In the genomic region with DNA sequence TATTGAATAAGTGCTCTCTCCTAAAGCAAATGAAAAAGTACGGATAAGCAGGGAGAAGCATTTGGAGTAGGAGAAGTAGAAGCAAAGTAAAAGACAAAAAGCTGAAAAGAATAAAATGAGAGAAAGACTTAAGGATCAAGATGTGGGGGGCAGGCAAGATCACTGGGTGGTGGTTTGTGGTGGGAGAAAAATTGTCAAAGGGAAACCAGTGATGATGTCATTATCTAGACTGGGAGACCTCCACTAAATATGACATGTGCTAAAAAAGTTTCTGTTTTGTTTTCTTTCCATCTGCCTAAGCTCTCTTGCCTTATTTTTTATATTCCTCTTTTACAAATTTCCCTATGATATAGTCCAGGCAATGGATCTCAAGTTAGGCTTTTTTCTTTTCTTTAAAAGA, we compare ENCODE assay signal across 21 cellular contexts. TPM values are rescaled to one million over a fixed set of nuclear protein-coding genes. Genes with fewer than 3 reads are reported as not detected.
DNase-seq lines count a peak whose midpoint lies in the region; ATAC-seq and TF ChIP-seq lines count a peak whose summit lies in the region.
"Had no signal": no experiment of that assay in that cellular context is flagged by ENCODE, and none has a peak within 500 bp of the region (broad histone marks: within the 10 kb centered on the region; RNA-seq: fewer than 3 reads in every experiment).

No MANE protein-coding gene starts in this region.

- H3K27ac ChIP-seq in HEK293 (ENCODE audit: extremely low read depth, low read depth, low read length), result no peak overlapping the region
- H3K27ac ChIP-seq in PC-9, result no peak overlapping the region
- H3K27ac ChIP-seq in esophagus muscularis mucosa (replicated peaks in 1 of 4), result no peak overlapping the region
- H3K27ac ChIP-seq: adrenal gland, heart right ventricle, WERI-Rb-1 had no signal

- H3K4me1 ChIP-seq in HEK293 (ENCODE audit: control insufficient read depth, insufficient read depth, low read length) (no peaks in the 10 kb centered on the region), PC-9 (replicated peaks; ENCODE audit: insufficient read depth) (no peaks in the 10 kb centered on the region), esophagus muscularis mucosa (no peaks in the 10 kb centered on the region)
- H3K4me1 ChIP-seq: adrenal gland, heart right ventricle had no signal

- H3K27ac Mint-ChIP-seq in activated naive CD4-positive, alpha-beta T cell treated with anti-CD3 and anti-CD28 coated beads, Interleukin-2, amount 50 U/mL, for 72 hours, result peak overlapping the region; percentile 58 to 69
- no peak overlapping the region for H3K27ac Mint-ChIP-seq in activated naive CD4-positive, alpha-beta T cell treated with anti-CD3 and anti-CD28 coated beads, Interleukin-2, amount 10 ng/mL, durations not matched to agents 7 days and 5 days
- H3K27ac Mint-ChIP-seq in activated T-helper 17 cell treated with anti-CD3 and anti-CD28 coated beads, Interleukin-2, amount 50 U/mL, for 72 hours, result no peak overlapping the region
- peak overlapping the region in 1 of 2 donors; percentile 59 for H3K27ac Mint-ChIP-seq in stimulated activated naive CD8-positive, alpha-beta T cell treated with anti-CD3 and anti-CD28 coated beads, Interleukin-15, amount 100 ng/mL, for 72 hours
- H3K27ac Mint-ChIP-seq: nephron had no signal

- no peak for TF ChIP-seq POLR2A in esophagus muscularis mucosa (IDR thresholded peaks at IDR 0.05; ENCODE audit: low read depth)

- peaks cover 19% of the 10 kb centered on the region for H3K4me1 Mint-ChIP-seq in activated naive CD4-positive, alpha-beta T cell treated with anti-CD3 and anti-CD28 coated beads, Interleukin-2, amount 10 ng/mL, durations not matched to agents 7 days and 5 days
- peaks cover 6% of the 10 kb centered on the region for H3K4me1 Mint-ChIP-seq in activated T-helper 17 cell treated with anti-CD3 and anti-CD28 coated beads, Interleukin-2, amount 50 U/mL, for 72 hours
- H3K4me1 Mint-ChIP-seq in stimulated activated naive CD8-positive, alpha-beta T cell treated with anti-CD3 and anti-CD28 coated beads, Interleukin-15, amount 100 ng/mL, for 72 hours, result peaks cover 33% of the 10 kb centered on the region
- H3K4me1 Mint-ChIP-seq: nephron had no signal

- no peaks in the 10 kb centered on the region for H3K27me3 Mint-ChIP-seq in activated naive CD4-positive, alpha-beta T cell treated with anti-CD3 and anti-CD28 coated beads, Interleukin-2, amount 10 ng/mL, durations not matched to agents 7 days and 5 days
- no peaks in the 10 kb centered on the region for H3K27me3 Mint-ChIP-seq in activated T-helper 17 cell treated with anti-CD3 and anti-CD28 coated beads, Interleukin-2, amount 50 U/mL, for 72 hours
- H3K27me3 Mint-ChIP-seq in stimulated activated naive CD8-positive, alpha-beta T cell treated with anti-CD3 and anti-CD28 coated beads, Interleukin-15, amount 100 ng/mL, for 72 hours, result no peaks in the 10 kb centered on the region
- H3K27me3 Mint-ChIP-seq: IgD-negative memory B cell had no signal

- H3K9me3 Mint-ChIP-seq in activated naive CD4-positive, alpha-beta T cell treated with anti-CD3 and anti-CD28 coated beads, Interleukin-2, amount 50 U/mL, for 72 hours, result no peaks in the 10 kb centered on the region
- no peaks in the 10 kb centered on the region for H3K9me3 Mint-ChIP-seq in activated naive CD4-positive, alpha-beta T cell treated with anti-CD3 and anti-CD28 coated beads, Interleukin-2, amount 10 ng/mL, durations not matched to agents 7 days and 5 days
- no peaks in the 10 kb centered on the region for H3K9me3 Mint-ChIP-seq in activated T-helper 17 cell treated with anti-CD3 and anti-CD28 coated beads, Interleukin-2, amount 50 U/mL, for 72 hours
- no peaks in the 10 kb centered on the region for H3K9me3 Mint-ChIP-seq in stimulated activated naive CD8-positive, alpha-beta T cell treated with anti-CD3 and anti-CD28 coated beads, Interleukin-15, amount 100 ng/mL, for 72 hours
- H3K9me3 Mint-ChIP-seq: IgD-negative memory B cell, nephron had no signal

- no peak overlapping the region for H3K4me3 Mint-ChIP-seq in activated naive CD4-positive, alpha-beta T cell treated with anti-CD3 and anti-CD28 coated beads, Interleukin-2, amount 10 ng/mL, durations not matched to agents 7 days and 5 days
- H3K4me3 Mint-ChIP-seq in activated T-helper 17 cell treated with anti-CD3 and anti-CD28 coated beads, Interleukin-2, amount 50 U/mL, for 72 hours, result no peak overlapping the region
- peak overlapping the region; percentile 32 to 35 for H3K4me3 Mint-ChIP-seq in stimulated activated naive CD8-positive, alpha-beta T cell treated with anti-CD3 and anti-CD28 coated beads, Interleukin-15, amount 100 ng/mL, for 72 hours
- H3K4me3 Mint-ChIP-seq: IgD-negative memory B cell, nephron had no signal

- H3K9me2 ChIP-seq in PC-9 (ENCODE audit: insufficient read depth), result no peaks in the 10 kb centered on the region; the same call in 1 of the 2 replicates

- H4K20me1 ChIP-seq in PC-9 (ENCODE audit: insufficient read depth), result no peaks in the 10 kb centered on the region

- peaks cover 0 to 21% of the 10 kb centered on the region in 2 donors for H3K36me3 Mint-ChIP-seq in activated naive CD4-positive, alpha-beta T cell treated with anti-CD3 and anti-CD28 coated beads, Interleukin-2, amount 50 U/mL, for 72 hours
- H3K36me3 Mint-ChIP-seq in activated naive CD4-positive, alpha-beta T cell treated with anti-CD3 and anti-CD28 coated beads, Interleukin-2, amount 10 ng/mL, durations not matched to agents 7 days and 5 days, result peaks cover 53% of the 10 kb centered on the region
- peaks cover 91% of the 10 kb centered on the region for H3K36me3 Mint-ChIP-seq in activated T-helper 17 cell treated with anti-CD3 and anti-CD28 coated beads, Interleukin-2, amount 50 U/mL, for 72 hours (ENCODE audit: low read depth)

- H2AFZ ChIP-seq in PC-9, result no peak overlapping the region

- intact Hi-C loops in PC-9 (cut with micrococcal nuclease; ENCODE audit: unreplicated experiment), result no loop called here
- intact Hi-C loops in esophagus muscularis mucosa (cut with DNase I), result no loop called here

- BruUV-seq in PC-9 (replicated peaks; lab: Mats Ljungman, UMichigan), result no TSS peak

- H3K4me3 ChIP-seq in HEK293 (ENCODE audit: low read depth, low read length) (no peak overlapping the region), PC-9 (no peak overlapping the region), esophagus muscularis mucosa (no peak overlapping the region)
- H3K4me3 ChIP-seq: adrenal gland, heart right ventricle had no signal

- CTCF ChIA-PET in activated naive CD4-positive, alpha-beta T cell treated with anti-CD3 and anti-CD28 coated beads, Interleukin-2, amount 10 ng/mL, durations not matched to agents 7 days and 5 days (lab: Charles Lee), result interaction anchor here (3.2 kb wide), 1 partner anchor 14 kb away, joined by 7 read pairs; no protein-coding TSS in a partner anchor
- CTCF ChIA-PET in HEK293 (lab: Yijun Ruan, JAX) (interaction anchor here (1.4 kb wide), 1 partner anchor 8 kb away, joined by 4 read pairs; no protein-coding TSS in a partner anchor), PC-9 (lab: Charles Lee) (no interaction called here)

- TF ChIP-seq EP300 in esophagus muscularis mucosa (IDR thresholded peaks at IDR 0.05), result no peak

- no peak for TF ChIP-seq CTCF in HEK293 (tag by site-specific recombination; IDR thresholded peaks at IDR 0.05)
- TF ChIP-seq CTCF in PC-9 (conservative IDR thresholded peaks at IDR 0.05), result no peak
- TF ChIP-seq CTCF in esophagus muscularis mucosa (IDR thresholded peaks at IDR 0.05), result no peak

- no peaks in the 10 kb centered on the region for H3K9me3 ChIP-seq in HEK293 (ENCODE audit: control insufficient read depth, insufficient read depth, low read depth, low read length)
- no peaks in the 10 kb centered on the region for H3K9me3 ChIP-seq in PC-9 (ENCODE audit: insufficient read depth, low read depth)
- no peaks in the 10 kb centered on the region for H3K9me3 ChIP-seq in esophagus muscularis mucosa
- H3K9me3 ChIP-seq: adrenal gland, heart right ventricle had no signal

- ATAC-seq in activated naive CD4-positive, alpha-beta T cell treated with anti-CD3 and anti-CD28 coated beads, Interleukin-2, amount 50 U/mL, for 72 hours, result peak; percentile 70 to 78
- ATAC-seq in activated T-helper 17 cell treated with anti-CD3 and anti-CD28 coated beads, Interleukin-2, amount 50 U/mL, for 72 hours (replicated peaks), result peak; percentile 59
- peak; percentile 94 for ATAC-seq in stimulated activated naive CD8-positive, alpha-beta T cell treated with anti-CD3 and anti-CD28 coated beads, Interleukin-15, amount 100 ng/mL, for 72 hours
- ATAC-seq in HG02588 (IDR thresholded peaks at IDR 0.05; ENCODE audit: unreplicated experiment), result no peak
- ATAC-seq: heart right ventricle, Right ventricle myocardium inferior had no signal

- H3K36me3 ChIP-seq in HEK293 (ENCODE audit: control insufficient read depth in 2 of 2, insufficient read depth in 1 of 2, low read length in 2 of 2) (peaks cover 0 to 46% of the 10 kb centered on the region in 2 experiments; a peak in 1 of 3 replicates), PC-9 (ENCODE audit: low read depth) (0 out of 2 replicates have a peak, but pooled peaks cover 7% of the 10 kb centered on the region), esophagus muscularis mucosa (peaks cover 15 to 67% (median 49%) of the 10 kb centered on the region in 4 donors)

- H3F3A ChIP-seq in PC-9 (ENCODE audit: insufficient read depth, low read depth), result no peaks in the 10 kb centered on the region

- no peaks in the 10 kb centered on the region for H3K79me2 ChIP-seq in PC-9 (ENCODE audit: low read depth)

- H3K27me3 ChIP-seq in PC-9 (ENCODE audit: insufficient read depth, low read depth), result no peaks in the 10 kb centered on the region
- H3K27me3 ChIP-seq in esophagus muscularis mucosa, result no peaks in the 10 kb centered on the region
- H3K27me3 ChIP-seq: adrenal gland, heart right ventricle had no signal

- POLR2A ChIA-PET in HEK293 (lab: Yijun Ruan, JAX), result no interaction called here
- POLR2A ChIA-PET in PC-9 (lab: Charles Lee; ENCODE audit: unreplicated experiment), result no interaction called here

- DNase-seq in activated naive CD4-positive, alpha-beta T cell treated with anti-CD3 and anti-CD28 coated beads, Interleukin-2, amount 50 U/mL, for 72 hours (ENCODE audit: low spot score in 2 of 2), result peak in 1 of 2 donors; percentile 10
- no peak for DNase-seq in activated naive CD4-positive, alpha-beta T cell treated with anti-CD3 and anti-CD28 coated beads, Interleukin-2, amount 10 ng/mL, durations not matched to agents 7 days and 5 days
- peak in 1 of 2 donors; percentile 23 for DNase-seq in stimulated activated naive CD8-positive, alpha-beta T cell treated with anti-CD3 and anti-CD28 coated beads, Interleukin-15, amount 100 ng/mL, for 72 hours
- DNase-seq in PC-9 (no peak), esophagus muscularis mucosa (ENCODE audit: extremely low spot score) (no peak)
- DNase-seq: activated CD8-positive, alpha-beta memory T cell treated with anti-CD3 and anti-CD28 coated beads, Interleukin-2, amount 50 U/mL, for 4 hours; adrenal gland; heart right ventricle; mammary epithelial cell; NCI-H187 treated with DMSO at 0.1 percent for 48 hours; NCI-H446; posterior cingulate gyrus; stimulated activated CD4-positive, alpha-beta T cell treated with anti-CD3 and anti-CD28 coated beads, Interleukin-4, amount 100 ng/mL, for 1 hour; T-helper 1 cell; WERI-Rb-1 had no signal

- no peak overlapping the region for H3K4me2 ChIP-seq in PC-9

- WGBS in esophagus muscularis mucosa, result 97% methylated on average over 1 of the region's 1 CpG

RNA-seq across cellular contexts. Expression of a gene that starts 14.8 kb away (rescaled TPM):
- total RNA-seq in activated naive CD4-positive, alpha-beta T cell treated with anti-CD3 and anti-CD28 coated beads, Interleukin-2, amount 50 U/mL, for 72 hours, result 10 to 100 TPM; 26.5 to 27.9 TPM
- total RNA-seq in activated T-helper 17 cell treated with anti-CD3 and anti-CD28 coated beads, Interleukin-2, amount 50 U/mL, for 72 hours, result 10 to 100 TPM; 11.2 to 17.4 TPM
- total RNA-seq in PC-9 (2021), result 17.7 and 28.3 TPM in 2 replicates
- total RNA-seq in esophagus muscularis mucosa, result 10 to 100 TPM; 20.0 to 33.7 (median 23.2) TPM

RNA-seq across cellular contexts. Expression of a gene that starts 31.9 kb away (rescaled TPM):
- 10 to 100 TPM; 33.3 to 58.6 TPM for total RNA-seq in activated naive CD4-positive, alpha-beta T cell treated with anti-CD3 and anti-CD28 coated beads, Interleukin-2, amount 50 U/mL, for 72 hours
- total RNA-seq in activated T-helper 17 cell treated with anti-CD3 and anti-CD28 coated beads, Interleukin-2, amount 50 U/mL, for 72 hours, result 10 to 100 TPM; 25.1 to 29.0 TPM
- 18.6 and 19.9 TPM in 2 replicates for total RNA-seq in PC-9 (2021)
- total RNA-seq in esophagus muscularis mucosa, result 10 to 100 TPM; 12.3 to 23.3 (median 14.7) TPM

RNA-seq across cellular contexts. Expression of a gene that starts 32.0 kb away (rescaled TPM):
- total RNA-seq in activated naive CD4-positive, alpha-beta T cell treated with anti-CD3 and anti-CD28 coated beads, Interleukin-2, amount 50 U/mL, for 72 hours, result 10 to 100 TPM; 10.0 to 16.1 TPM
- 10 to 100 TPM in 1 of 2 donors, 1 to 10 TPM in 1; 7.3 to 12.8 TPM for total RNA-seq in activated T-helper 17 cell treated with anti-CD3 and anti-CD28 coated beads, Interleukin-2, amount 50 U/mL, for 72 hours
- total RNA-seq in PC-9 (2021) (12.4 and 13.5 TPM in 2 replicates), esophagus muscularis mucosa (1 to 10 TPM; 4.5 to 7.9 (median 6.9) TPM)

Comparison
In these comparisons a context has a peak if more than half of its experiments do, and no peak if none do; other contexts are left out.
1. H3K27ac Mint-ChIP-seq: peak in activated naive CD4-positive, alpha-beta T cell treated with anti-CD3 and anti-CD28 coated beads, Interleukin-2, amount 50 U/mL, for 72 hours (2 of 2); none in activated naive CD4-positive, alpha-beta T cell treated with anti-CD3 and anti-CD28 coated beads, Interleukin-2, amount 10 ng/mL, durations not matched to agents 7 days and 5 days (single experiment) and activated T-helper 17 cell treated with anti-CD3 and anti-CD28 coated beads, Interleukin-2, amount 50 U/mL, for 72 hours (single experiment).
2. H3K4me3 Mint-ChIP-seq: peak in stimulated activated naive CD8-positive, alpha-beta T cell treated with anti-CD3 and anti-CD28 coated beads, Interleukin-15, amount 100 ng/mL, for 72 hours (2 of 2); none in activated naive CD4-positive, alpha-beta T cell treated with anti-CD3 and anti-CD28 coated beads, Interleukin-2, amount 10 ng/mL, durations not matched to agents 7 days and 5 days (single experiment) and activated T-helper 17 cell treated with anti-CD3 and anti-CD28 coated beads, Interleukin-2, amount 50 U/mL, for 72 hours (single experiment).